Comparison of ENCODE assay signal across 9 cellular contexts in the genomic region with DNA sequence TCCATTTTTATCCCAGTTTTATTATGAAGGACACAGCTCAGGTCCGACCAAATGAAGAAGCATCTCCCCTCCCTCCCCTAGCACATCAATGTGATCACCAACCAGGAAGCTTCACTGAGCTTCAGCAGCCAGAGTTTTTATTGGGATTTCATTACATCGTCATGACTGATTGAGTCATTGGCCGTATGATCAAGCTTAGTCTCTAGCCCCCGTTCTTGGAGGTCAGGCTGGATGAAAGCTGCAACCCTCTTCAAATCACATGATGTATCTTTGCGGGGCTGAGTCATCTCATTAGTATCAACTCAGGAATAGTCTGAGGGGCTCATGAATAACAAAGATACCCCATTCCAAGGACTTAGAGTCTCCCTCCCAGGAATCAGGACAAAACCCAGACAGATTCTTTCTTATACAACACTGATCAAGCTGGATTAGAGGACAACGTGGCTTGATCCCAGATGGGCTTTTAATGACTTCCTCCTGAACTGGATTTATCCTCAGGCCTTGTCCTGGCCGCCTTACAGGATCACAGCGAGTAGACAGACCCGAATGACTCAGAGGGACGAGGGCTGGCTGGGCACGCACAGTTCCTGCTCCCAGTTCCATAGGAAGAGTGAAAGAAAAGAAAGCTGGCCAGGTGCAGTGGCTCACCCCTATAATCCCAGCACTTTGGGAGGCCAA. TPM values are rescaled to one million over a fixed set of nuclear protein-coding genes. Genes with fewer than 3 reads are reported as not detected.
DNase-seq lines count a peak whose midpoint lies in the region; ATAC-seq lines count a peak whose summit lies in the region.
"Had no signal": no experiment of that assay in that cellular context is flagged by ENCODE, and none has a peak within 500 bp of the region (broad histone marks: within the 10 kb centered on the region; RNA-seq: fewer than 3 reads in every experiment).

No MANE protein-coding gene starts in this region.

- no peaks in the 10 kb centered on the region for H3K27me3 Mint-ChIP-seq in activated T-helper 17 cell treated with anti-CD3 and anti-CD28 coated beads, Interleukin-2, amount 50 U/mL, for 72 hours

- ATAC-seq in GM18909 (IDR thresholded peaks at IDR 0.05; ENCODE audit: poor library complexity, unreplicated experiment): no peak
- ATAC-seq in activated T-helper 17 cell treated with anti-CD3 and anti-CD28 coated beads, Interleukin-2, amount 50 U/mL, for 72 hours (replicated peaks): no peak

- H3K36me3 ChIP-seq in BLaER1 treated with 17β-estradiol and CSF1 and Interleukin-3, amounts not matched to agents 10 nM and 100 nM: peaks cover 46 to 70% (median 57%) of the 10 kb centered on the region in 11 experiments

- H3K27ac Mint-ChIP-seq in activated T-helper 17 cell treated with anti-CD3 and anti-CD28 coated beads, Interleukin-2, amount 50 U/mL, for 72 hours: no peak overlapping the region

- H3K4me1 Mint-ChIP-seq in activated T-helper 17 cell treated with anti-CD3 and anti-CD28 coated beads, Interleukin-2, amount 50 U/mL, for 72 hours: peaks cover 5% of the 10 kb centered on the region

- H3K9me3 Mint-ChIP-seq in activated T-helper 17 cell treated with anti-CD3 and anti-CD28 coated beads, Interleukin-2, amount 50 U/mL, for 72 hours: no peaks in the 10 kb centered on the region

- H4K20me1 ChIP-seq in BLaER1 treated with 17β-estradiol and CSF1 and Interleukin-3, amounts not matched to agents 10 nM and 100 nM: peaks cover 0 to 69% (median 19%) of the 10 kb centered on the region in 11 experiments; a peak in 11 of 22 replicates

- H3K4me2 ChIP-seq in BLaER1 treated with 17β-estradiol and CSF1 and Interleukin-3, amounts not matched to agents 10 nM and 100 nM: peak overlapping the region in 7 of 11 experiments; percentile 1 to 63 (median 39); a peak in 9 of 22 replicates

- peak overlapping the region in 4 of 11 experiments; percentile 24 to 82 (median 33); a peak in 2 of 22 replicates for H3K9ac ChIP-seq in BLaER1 treated with 17β-estradiol and CSF1 and Interleukin-3, amounts not matched to agents 10 nM and 100 nM

- peaks cover 71 to 97% (median 81%) of the 10 kb centered on the region in 10 experiments for H3K4me1 ChIP-seq in BLaER1 treated with 17β-estradiol and CSF1 and Interleukin-3, amounts not matched to agents 10 nM and 100 nM

- H3K36me3 Mint-ChIP-seq in activated T-helper 17 cell treated with anti-CD3 and anti-CD28 coated beads, Interleukin-2, amount 50 U/mL, for 72 hours (ENCODE audit: low read depth): peaks cover 14% of the 10 kb centered on the region

- H3K9me3 ChIP-seq in BLaER1 treated with 17β-estradiol and CSF1 and Interleukin-3, amounts not matched to agents 10 nM and 100 nM (replicated peaks in 1 of 11): peaks cover 0 to 18% (median 15%) of the 10 kb centered on the region in 11 experiments; a peak in 18 of 22 replicates

- H3K4me3 ChIP-seq in BLaER1 treated with 17β-estradiol and CSF1 and Interleukin-3, amounts not matched to agents 10 nM and 100 nM: peak overlapping the region in 1 of 10 experiments; percentile 10; a peak in 1 of 20 replicates

- no peaks in the 10 kb centered on the region for H3K27me3 ChIP-seq in BLaER1 treated with 17β-estradiol and CSF1 and Interleukin-3, amounts not matched to agents 10 nM and 100 nM

- DNase-seq in NCI-H82 treated with DMSO at 0.1 percent for 48 hours (lab: John Stamatoyannopoulos, UW; ENCODE audit: unreplicated experiment): peak; percentile 29
- peak; percentile 88 for DNase-seq in epidermal melanocyte (ENCODE audit: insufficient read length, low spot score)
- DNase-seq in pons (ENCODE audit: low spot score): peak; percentile 40
- DNase-seq in NCI-H2196 treated with DMSO at 0.1 percent for 48 hours (lab: John Stamatoyannopoulos, UW; ENCODE audit: unreplicated experiment): no peak
- no peak for DNase-seq in NCI-H1048 (lab: John Stamatoyannopoulos, UW)
- DNase-seq: activated CD8-positive, alpha-beta memory T cell treated with anti-CD3 and anti-CD28 coated beads, Interleukin-2, amount 50 U/mL, for 48 hours had no signal

- H3K4me3 Mint-ChIP-seq in activated T-helper 17 cell treated with anti-CD3 and anti-CD28 coated beads, Interleukin-2, amount 50 U/mL, for 72 hours: no peak overlapping the region

- peak overlapping the region in 9 of 11 experiments; percentile 6 to 98 (median 77); a peak in 13 of 22 replicates for H3K27ac ChIP-seq in BLaER1 treated with 17β-estradiol and CSF1 and Interleukin-3, amounts not matched to agents 10 nM and 100 nM

RNA-seq across cellular contexts. Expression of a gene that starts 14.5 kb away (rescaled TPM):
- 10 to 100 TPM; 12.7 to 20.2 TPM for total RNA-seq in activated T-helper 17 cell treated with anti-CD3 and anti-CD28 coated beads, Interleukin-2, amount 50 U/mL, for 72 hours

Comparison
In these comparisons a context has a peak if more than half of its experiments do, and no peak if none do; other contexts are left out.
1. DNase-seq: peak in NCI-H82 treated with DMSO at 0.1 percent for 48 hours (single experiment), epidermal melanocyte (single experiment) and pons (single experiment); none in NCI-H2196 treated with DMSO at 0.1 percent for 48 hours (single experiment) and NCI-H1048 (single experiment).